In genomic region chr5:1553642-1554409, GRCh38 we compare ENCODE assay signal across 20 cellular contexts. TPM values are rescaled to one million over a fixed set of nuclear protein-coding genes. Genes with fewer than 3 reads are reported as not detected.
DNase-seq lines count a peak whose midpoint lies in the region; TF ChIP-seq lines count a peak whose summit lies in the region.
"Had no signal": no experiment of that assay in that cellular context is flagged by ENCODE, and none has a peak within 500 bp of the region (broad histone marks: within the 10 kb centered on the region; RNA-seq: fewer than 3 reads in every experiment).

No MANE protein-coding gene starts in this region.

- no peaks in the 10 kb centered on the region for H3K36me3 ChIP-seq in neural progenitor cell
- H3K36me3 ChIP-seq: brain microvascular endothelial cell, left ventricle myocardium inferior, suprapubic skin had no signal

- H3K4me3 Mint-ChIP-seq in neural progenitor cell: no peak overlapping the region

- H3K4me1 Mint-ChIP-seq in neural progenitor cell: peaks cover 17% of the 10 kb centered on the region

- peaks cover 9% of the 10 kb centered on the region for H3K27me3 Mint-ChIP-seq in neural progenitor cell (ENCODE audit: insufficient read depth, low read depth)

- H3K4me1 ChIP-seq in neural progenitor cell: peaks cover 11% of the 10 kb centered on the region
- H3K4me1 ChIP-seq: suprapubic skin had no signal

- TF ChIP-seq CTCF in neural progenitor cell (IDR thresholded peaks at IDR 0.05): no peak

- no peak overlapping the region for H3K4me2 ChIP-seq in neural progenitor cell

- H3K9me3 ChIP-seq in neural progenitor cell (ENCODE audit: low read depth): no peaks in the 10 kb centered on the region
- H3K9me3 ChIP-seq: left ventricle myocardium inferior, suprapubic skin had no signal

- no peak overlapping the region for H2AFZ ChIP-seq in neural progenitor cell (replicated peaks)

- no peaks in the 10 kb centered on the region for H3K27me3 ChIP-seq in neural progenitor cell

- H3K27ac ChIP-seq in neural progenitor cell: no peak overlapping the region
- H3K27ac ChIP-seq: brain microvascular endothelial cell, left ventricle myocardium inferior, suprapubic skin had no signal

- H3K4me3 ChIP-seq in neural progenitor cell: no peak overlapping the region
- H3K4me3 ChIP-seq: GM12878 had no signal

- H3K9ac ChIP-seq in neural progenitor cell: no peak overlapping the region

- no peaks in the 10 kb centered on the region for H4K20me1 ChIP-seq in neural progenitor cell (ENCODE audit: low read depth)

- no peaks in the 10 kb centered on the region for H3K79me2 ChIP-seq in neural progenitor cell (ENCODE audit: low read depth)

- DNase-seq in AG20443 (ENCODE audit: low spot score) (peak; percentile 7), NCI-H2029 treated with DMSO at 0.1 percent for 48 hours (lab: John Stamatoyannopoulos, UW) (peak; percentile 63), ecto neural progenitor cell (ENCODE audit: low spot score) (peak; percentile 44), neural progenitor cell (ENCODE audit: low spot score) (no peak), anterior cingulate cortex (lab: John Stamatoyannopoulos, UW) (no peak), NCI-H774 (lab: John Stamatoyannopoulos, UW) (no peak), inferior parietal cortex (ENCODE audit: extremely low spot score) (no peak), SKM-1 (lab: John Stamatoyannopoulos, UW; ENCODE audit: unreplicated experiment) (no peak)
- DNase-seq: ACHN; activated CD4-positive, alpha-beta T cell treated with anti-CD3 and anti-CD28 coated beads for 1 hour; brain microvascular endothelial cell; GF-D8; GOT3; left ventricle myocardium inferior; MM.1S; NCI-H146 had no signal

- H3K27ac Mint-ChIP-seq in neural progenitor cell: peak overlapping the region; percentile 69
- H3K27ac Mint-ChIP-seq: activated T-helper 2 cell treated with anti-CD3 and anti-CD28 coated beads, Interferon-gamma antibody, Interleukin-2, Interleukin-4, amounts not matched to agents 10 μg/mL and 5 μg/mL and 100 μg/mL, durations not matched to agents 14 hours and 24 hours and 36 hours; CD14-positive monocyte had no signal

- no peaks in the 10 kb centered on the region for H3F3A ChIP-seq in neural progenitor cell (ENCODE audit: low read depth)

- no peaks in the 10 kb centered on the region for H3K36me3 Mint-ChIP-seq in neural progenitor cell
- H3K36me3 Mint-ChIP-seq: CD14-positive monocyte had no signal

- no peaks in the 10 kb centered on the region for H3K9me3 Mint-ChIP-seq in neural progenitor cell
- H3K9me3 Mint-ChIP-seq: activated T-helper 2 cell treated with anti-CD3 and anti-CD28 coated beads, Interferon-gamma antibody, Interleukin-2, Interleukin-4, amounts not matched to agents 10 μg/mL and 5 μg/mL and 100 μg/mL, durations not matched to agents 14 hours and 24 hours and 36 hours; CD14-positive monocyte had no signal

RNA-seq across cellular contexts. Expression of gene LPCAT1, which starts 30.1 kb away (rescaled TPM):
- total RNA-seq in neural progenitor cell (ENCODE audit: low replicate concordance): 76.5 and 108 TPM in 2 replicates

Comparison
In these comparisons a context has a peak if more than half of its experiments do, and no peak if none do; other contexts are left out.
1. DNase-seq: peak in AG20443 (single experiment), NCI-H2029 treated with DMSO at 0.1 percent for 48 hours (single experiment) and ecto neural progenitor cell (single experiment); none in neural progenitor cell (single experiment), anterior cingulate cortex (0 of 58), NCI-H774 (single experiment), inferior parietal cortex (single experiment) and SKM-1 (single experiment).